ENCODE assay signal across 7 cellular contexts in genomic region chr3:77546246-77546645, GRCh38.
"Had no signal": no experiment of that assay in that cellular context is flagged by ENCODE, and none has a peak within 500 bp of the region (broad histone marks: within the 10 kb centered on the region; RNA-seq: fewer than 3 reads in every experiment).

No MANE protein-coding gene starts in this region.

- ATAC-seq: HepG2 had no signal

- H2AFZ ChIP-seq: GM23248 had no signal

- H3K9ac ChIP-seq: GM23248 had no signal

- H3K4me3 ChIP-seq: GM23248 had no signal

- DNase-seq: GM23248, GOT3, H9, HCEC 1CT, KBM-7 had no signal

- FAIRE-seq: HepG2 had no signal

- H3K27ac ChIP-seq: GM23248, HL-60 had no signal
